11 cellular contexts compared by ENCODE assay signal in the genomic region with DNA sequence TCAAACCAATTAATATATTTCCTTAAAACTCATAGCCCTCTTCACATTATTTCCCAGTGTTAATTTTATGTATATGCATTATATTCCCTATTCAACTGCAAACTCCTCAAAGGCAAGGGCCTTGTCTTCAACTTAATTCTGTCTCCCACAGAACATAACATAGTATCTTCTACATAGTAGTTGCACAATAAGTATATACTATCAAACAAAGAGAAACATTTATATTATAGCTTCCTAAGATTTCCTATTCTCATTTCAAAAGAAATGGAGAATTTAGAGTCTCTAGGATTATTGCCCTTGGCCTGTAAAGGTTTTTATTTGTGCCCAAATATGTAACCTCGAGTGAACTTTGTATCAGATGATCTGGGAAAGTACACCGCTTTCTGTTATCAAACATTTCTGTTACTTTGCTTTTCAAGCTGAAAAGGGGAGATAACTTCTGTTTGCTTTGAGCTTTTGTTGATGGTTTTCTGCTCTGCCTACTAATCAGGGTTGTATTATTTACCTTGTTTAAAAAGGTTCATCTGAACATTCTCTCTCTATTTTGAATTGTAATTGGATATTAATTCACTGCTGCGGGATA.
DNase-seq lines count a peak whose midpoint lies in the region; ATAC-seq, FAIRE-seq and TF ChIP-seq lines count a peak whose summit lies in the region.
"Had no signal": no experiment of that assay in that cellular context is flagged by ENCODE, and none has a peak within 500 bp of the region (broad histone marks: within the 10 kb centered on the region; RNA-seq: fewer than 3 reads in every experiment).

No MANE protein-coding gene starts in this region.

- no peaks in the 10 kb centered on the region for H3K9me3 ChIP-seq in HepG2 (ENCODE audit: low read length)
- no peaks in the 10 kb centered on the region for H3K9me3 ChIP-seq in vagina
- no peaks in the 10 kb centered on the region for H3K9me3 ChIP-seq in psoas muscle
- H3K9me3 ChIP-seq: SJCRH30 had no signal

- H3K27ac ChIP-seq in HepG2 (ENCODE audit: extremely low read length, insufficient read depth, low read length): peak overlapping the region; percentile 49
- H3K27ac ChIP-seq in vagina: peak overlapping the region; percentile 14
- no peak overlapping the region for H3K27ac ChIP-seq in psoas muscle
- H3K27ac ChIP-seq: KMS-11, SJCRH30 had no signal

- H2AFZ ChIP-seq in HepG2 (ENCODE audit: low read length): no peak overlapping the region

- H3K4me1 ChIP-seq in HepG2 (ENCODE audit: insufficient read depth, low read length): peaks cover 39% of the 10 kb centered on the region
- H3K4me1 ChIP-seq in vagina: peaks cover 29% of the 10 kb centered on the region
- H3K4me1 ChIP-seq in psoas muscle: peaks cover 12% of the 10 kb centered on the region
- H3K4me1 ChIP-seq: SJCRH30 had no signal

- 0 out of 2 replicates have a peak overlapping the region, but pooled peaks have one; percentile 10 for H3K4me2 ChIP-seq in HepG2 (ENCODE audit: low read depth, low read length)
- H3K4me2 ChIP-seq: KMS-11 had no signal

- H4K20me1 ChIP-seq in HepG2 (ENCODE audit: insufficient read depth, low read length): 0 out of 2 replicates have a peak, but pooled peaks cover 3% of the 10 kb centered on the region

- 53% methylated on average over 3 of the region's 3 CpGs for WGBS in HepG2 (ENCODE audit: low lambda C conversion rate)
- WGBS in psoas muscle, 3 donors: 27 to 50% (median 31%) methylated on average over 3 of the region's 3 CpGs

- in situ Hi-C loops in HepG2 (cut with HindIII; ENCODE audit: extremely low pct_ligation_motif_present, low pct_unique_long_range_greater_than_20kb): no loop called here

- peaks cover 12 to 54% of the 10 kb centered on the region in 2 experiments for H3K36me3 ChIP-seq in HepG2 (replicated peaks in 1 of 2; ENCODE audit: control insufficient read depth in 1 of 2, insufficient read depth in 2 of 2, low read length in 2 of 2)
- peaks cover 0 to 20% of the 10 kb centered on the region in 2 donors for H3K36me3 ChIP-seq in vagina
- peaks cover 9 to 33% of the 10 kb centered on the region in 2 donors for H3K36me3 ChIP-seq in psoas muscle (ENCODE audit: insufficient read depth in 1 of 2, low read depth in 1 of 2)

- H3K27me3 ChIP-seq in HepG2 (ENCODE audit: control insufficient read depth in 1 of 2, insufficient read depth in 2 of 2, low read length in 2 of 2) (no peaks in the 10 kb centered on the region), vagina (no peaks in the 10 kb centered on the region), psoas muscle (ENCODE audit: insufficient read depth in 3 of 3, low read length in 2 of 3) (no peaks in the 10 kb centered on the region)
- H3K27me3 ChIP-seq: SJCRH30 had no signal

- H3K4me1 Mint-ChIP-seq in activated naive CD4-positive, alpha-beta T cell treated with anti-CD3 and anti-CD28 coated beads, Interleukin-2, amount 10 ng/mL, durations not matched to agents 7 days and 5 days: peaks cover 33% of the 10 kb centered on the region
- H3K4me1 Mint-ChIP-seq in activated naive CD8-positive, alpha-beta T cell (ENCODE audit: low read depth): peaks cover 69% of the 10 kb centered on the region

- H3K79me2 ChIP-seq in HepG2 (ENCODE audit: insufficient read depth, low read length): peaks cover 34% of the 10 kb centered on the region

- peaks cover 48% of the 10 kb centered on the region for H3K36me3 Mint-ChIP-seq in activated naive CD4-positive, alpha-beta T cell treated with anti-CD3 and anti-CD28 coated beads, Interleukin-2, amount 10 ng/mL, durations not matched to agents 7 days and 5 days
- peaks cover 12% of the 10 kb centered on the region for H3K36me3 Mint-ChIP-seq in activated naive CD8-positive, alpha-beta T cell

- peak; percentile 69 for ATAC-seq in HepG2
- ATAC-seq in psoas muscle: no peak

- H3K9ac ChIP-seq in HepG2 (ENCODE audit: insufficient read depth, low read depth, low read length): no peak overlapping the region
- H3K9ac ChIP-seq: KMS-11 had no signal

- no peak for DNase-seq in activated naive CD4-positive, alpha-beta T cell treated with anti-CD3 and anti-CD28 coated beads, Interleukin-2, amount 10 ng/mL, durations not matched to agents 7 days and 5 days
- DNase-seq in activated naive CD4-positive, alpha-beta T cell treated with anti-CD3 and anti-CD28 coated beads, Interleukin-2, amount 50 U/mL, for 16 hours: no peak
- DNase-seq in HepG2 (ENCODE audit: low spot score) (peak; percentile 47), vagina (ENCODE audit: extremely low spot score in 2 of 2) (no peak), psoas muscle (no peak), AG08395 (ENCODE audit: low spot score) (no peak), kidney glomerular epithelial cell (lab: John Stamatoyannopoulos, UW) (no peak)
- DNase-seq: GF-D8, SJCRH30 had no signal

- H3K4me3 Mint-ChIP-seq in activated naive CD4-positive, alpha-beta T cell treated with anti-CD3 and anti-CD28 coated beads, Interleukin-2, amount 10 ng/mL, durations not matched to agents 7 days and 5 days: no peak overlapping the region
- H3K4me3 Mint-ChIP-seq in activated naive CD8-positive, alpha-beta T cell: no peak overlapping the region

- no peaks in the 10 kb centered on the region for H3K9me3 Mint-ChIP-seq in activated naive CD4-positive, alpha-beta T cell treated with anti-CD3 and anti-CD28 coated beads, Interleukin-2, amount 10 ng/mL, durations not matched to agents 7 days and 5 days
- H3K9me3 Mint-ChIP-seq in activated naive CD8-positive, alpha-beta T cell (ENCODE audit: low read depth): no peaks in the 10 kb centered on the region

- intact Hi-C loops in HepG2 (cut with micrococcal nuclease; ENCODE audit: unreplicated experiment): no loop called here
- intact Hi-C loops in vagina (cut with DNase I): no loop called here
- intact Hi-C loops in psoas muscle (cut with DNase I): no loop called here

- BruUV-seq in HepG2 (replicated peaks; lab: Mats Ljungman, UMichigan): no TSS peak

- no peak for TF ChIP-seq POLR2A in HepG2 (IDR thresholded peaks at IDR 0.05; ENCODE audit: insufficient read depth in 1 of 2, low read depth in 2 of 2, low read length in 2 of 2)
- TF ChIP-seq POLR2A in vagina (IDR thresholded peaks at IDR 0.05): no peak

- no peak for TF ChIP-seq EP300 in HepG2 (IDR thresholded peaks at IDR 0.05; ENCODE audit: low read depth in 2 of 2, low read length in 2 of 2)
- TF ChIP-seq EP300 in HepG2 (CRISPR knock-in tag; IDR thresholded peaks at IDR 0.05; ENCODE audit: borderline replicate concordance): no peak

- H3K27ac Mint-ChIP-seq in activated naive CD4-positive, alpha-beta T cell treated with anti-CD3 and anti-CD28 coated beads, Interleukin-2, amount 10 ng/mL, durations not matched to agents 7 days and 5 days: peak overlapping the region; percentile 45
- H3K27ac Mint-ChIP-seq in activated naive CD8-positive, alpha-beta T cell: peak overlapping the region; percentile 79

- CTCF ChIA-PET in activated naive CD4-positive, alpha-beta T cell treated with anti-CD3 and anti-CD28 coated beads, Interleukin-2, amount 10 ng/mL, durations not matched to agents 7 days and 5 days (lab: Charles Lee): interaction anchor here (0.5 to 1.2 kb wide), 2 partner anchors 11 to 27 kb away, joined by 3 to 4 read pairs; no protein-coding TSS in a partner anchor
- CTCF ChIA-PET in HepG2 (lab: Yijun Ruan, JAX; ENCODE audit: low intra/inter-chr PET ratio, low total read pairs): no interaction called here

- H3K4me3 ChIP-seq in HepG2 (replicated peaks in 1 of 3; ENCODE audit: insufficient read depth in 1 of 3, low read depth in 2 of 3, low read length in 3 of 3) (no peak overlapping the region), vagina (no peak overlapping the region), psoas muscle (no peak overlapping the region)
- H3K4me3 ChIP-seq: SJCRH30 had no signal

- POLR2A ChIA-PET in HepG2 (lab: Yijun Ruan, JAX): interaction anchor here (0.6 to 1.4 kb wide), 3 partner anchors 11 to 310 kb away, joined by 3 to 5 read pairs (median 3); a partner anchor contains a TSS

- TF ChIP-seq CTCF in HepG2 (CRISPR knock-in tag; IDR thresholded peaks at IDR 0.05) (no peak), vagina (IDR thresholded peaks at IDR 0.05) (no peak), psoas muscle (IDR thresholded peaks at IDR 0.05) (no peak)

- FAIRE-seq in HepG2 (lab: Jason Lieb, UNC): no peak

- H3K27me3 Mint-ChIP-seq in activated naive CD4-positive, alpha-beta T cell treated with anti-CD3 and anti-CD28 coated beads, Interleukin-2, amount 10 ng/mL, durations not matched to agents 7 days and 5 days: no peaks in the 10 kb centered on the region
- no peaks in the 10 kb centered on the region for H3K27me3 Mint-ChIP-seq in activated naive CD8-positive, alpha-beta T cell

- no peak for TF ChIP-seq RAD21 in HepG2 (CRISPR knock-in tag; IDR thresholded peaks at IDR 0.05)

TF ChIP-seq in HepG2, 621 proteins besides CTCF, POLR2A, EP300 and RAD21 (continues in another document):
- TF ChIP-seq, protein P1, sequence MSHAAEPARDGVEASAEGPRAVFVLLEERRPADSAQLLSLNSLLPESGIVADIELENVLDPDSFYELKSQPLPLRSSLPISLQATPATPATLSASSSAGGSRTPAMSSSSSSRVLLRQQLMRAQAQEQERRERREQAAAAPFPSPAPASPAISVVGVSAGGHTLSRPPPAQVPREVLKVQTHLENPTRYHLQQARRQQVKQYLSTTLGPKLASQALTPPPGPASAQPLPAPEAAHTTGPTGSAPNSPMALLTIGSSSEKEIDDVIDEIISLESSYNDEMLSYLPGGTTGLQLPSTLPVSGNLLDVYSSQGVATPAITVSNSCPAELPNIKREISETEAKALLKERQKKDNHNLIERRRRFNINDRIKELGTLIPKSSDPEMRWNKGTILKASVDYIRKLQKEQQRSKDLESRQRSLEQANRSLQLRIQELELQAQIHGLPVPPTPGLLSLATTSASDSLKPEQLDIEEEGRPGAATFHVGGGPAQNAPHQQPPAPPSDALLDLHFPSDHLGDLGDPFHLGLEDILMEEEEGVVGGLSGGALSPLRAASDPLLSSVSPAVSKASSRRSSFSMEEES (CRISPR knock-in tag; IDR thresholded peaks at IDR 0.05): no peak
- TF ChIP-seq CENPT (CRISPR knock-in tag; IDR thresholded peaks at IDR 0.05; ENCODE audit: low read depth) (no peak), TP53 (CRISPR knock-in tag; conservative IDR thresholded peaks at IDR 0.05) (no peak), TCF7 (IDR thresholded peaks at IDR 0.05; ENCODE audit: low read depth) (peak; percentile 16; the same call in 1 of the 2 replicates)
- TF ChIP-seq, protein P2, sequence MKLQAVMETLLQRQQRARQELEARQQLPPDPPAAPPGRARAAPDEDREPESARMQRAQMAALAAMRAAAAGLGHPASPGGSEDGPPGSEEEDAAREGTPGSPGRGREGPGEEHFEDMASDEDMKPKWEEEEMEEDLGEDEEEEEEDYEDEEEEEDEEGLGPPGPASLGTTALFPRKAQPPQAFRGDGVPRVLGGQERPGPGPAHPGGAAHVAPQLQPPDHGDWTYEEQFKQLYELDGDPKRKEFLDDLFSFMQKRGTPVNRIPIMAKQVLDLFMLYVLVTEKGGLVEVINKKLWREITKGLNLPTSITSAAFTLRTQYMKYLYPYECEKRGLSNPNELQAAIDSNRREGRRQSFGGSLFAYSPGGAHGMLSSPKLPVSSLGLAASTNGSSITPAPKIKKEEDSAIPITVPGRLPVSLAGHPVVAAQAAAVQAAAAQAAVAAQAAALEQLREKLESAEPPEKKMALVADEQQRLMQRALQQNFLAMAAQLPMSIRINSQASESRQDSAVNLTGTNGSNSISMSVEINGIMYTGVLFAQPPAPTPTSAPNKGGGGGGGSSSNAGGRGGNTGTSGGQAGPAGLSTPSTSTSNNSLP (IDR thresholded peaks at IDR 0.05; ENCODE audit: low read depth, low read length): 0 out of 2 replicates have a peak, but pooled peaks have one; percentile 56
